ENCODE assay signal across 12 cellular contexts in genomic region chr4:10105421-10105820, GRCh38. TPM values are rescaled to one million over a fixed set of nuclear protein-coding genes. Genes with fewer than 3 reads are reported as not detected.
DNase-seq lines count a peak whose midpoint lies in the region; ATAC-seq, FAIRE-seq and TF ChIP-seq lines count a peak whose summit lies in the region.
"Had no signal": no experiment of that assay in that cellular context is flagged by ENCODE, and none has a peak within 500 bp of the region (broad histone marks: within the 10 kb centered on the region; RNA-seq: fewer than 3 reads in every experiment).

No MANE protein-coding gene starts in this region.

- no peak for TF ChIP-seq CTCF in heart left ventricle (IDR thresholded peaks at IDR 0.05)
- no peak for TF ChIP-seq CTCF in bronchial epithelial cell (IDR thresholded peaks at IDR 0.05; ENCODE audit: insufficient read depth, low read length, severe bottlenecking)
- TF ChIP-seq CTCF in natural killer cell (IDR thresholded peaks at IDR 0.05): no peak
- TF ChIP-seq CTCF in uterus (IDR thresholded peaks at IDR 0.05): no peak

- no peaks in the 10 kb centered on the region for H3K27me3 Mint-ChIP-seq in natural killer cell (ENCODE audit: low read depth in 2 of 2)

- H3K27ac ChIP-seq in heart left ventricle (peak overlapping the region in 11 of 12 donors; percentile 47 to 82 (median 76)), uterus (peak overlapping the region; percentile 94 to 95)

- DNase-seq in heart left ventricle (no peak), Right ventricle myocardium inferior (ENCODE audit: missing footprints) (no peak), bronchial epithelial cell (ENCODE audit: low read depth) (peak; percentile 65), natural killer cell (no peak), uterus (no peak), 8988T (no peak), H4 (ENCODE audit: low spot score) (no peak)
- DNase-seq: activated CD4-positive, CD25-positive, alpha-beta regulatory T cell treated with anti-CD3 and anti-CD28 coated beads, Interleukin-2, amount 50 U/mL, for 72 hours; caudate nucleus; hippocampal formation had no signal

- no peak overlapping the region for H3K4me3 ChIP-seq in heart left ventricle
- no peak overlapping the region for H3K4me3 ChIP-seq in bronchial epithelial cell (ENCODE audit: low read depth, low read length)
- peak overlapping the region in 1 of 2 donors; percentile 31 for H3K4me3 ChIP-seq in uterus

- peak overlapping the region; percentile 70 for H3K4me3 Mint-ChIP-seq in natural killer cell
- H3K4me3 Mint-ChIP-seq: neural crest cell had no signal

- no peaks in the 10 kb centered on the region for H3K9me3 Mint-ChIP-seq in natural killer cell
- H3K9me3 Mint-ChIP-seq: neural crest cell had no signal

- H3K27me3 ChIP-seq in heart left ventricle (no peaks in the 10 kb centered on the region), bronchial epithelial cell (ENCODE audit: control insufficient read depth, insufficient read depth, low read length) (no peaks in the 10 kb centered on the region), uterus (no peaks in the 10 kb centered on the region)

- intact Hi-C loops in heart left ventricle (cut with DNase I): no loop called here
- intact Hi-C loops in Right ventricle myocardium inferior (cut with DNase I): no loop called here
- intact Hi-C loops in natural killer cell (cut with micrococcal nuclease): no loop called here
- intact Hi-C loops in uterus (cut with DNase I; ENCODE audit: low total_unique reads): no loop called here

- H3K4me1 ChIP-seq in heart left ventricle (peaks cover 30 to 100% (median 94%) of the 10 kb centered on the region in 12 donors), uterus (peaks cover 18 to 52% of the 10 kb centered on the region in 2 donors)

- H3K9me3 ChIP-seq in heart left ventricle: no peaks in the 10 kb centered on the region
- H3K9me3 ChIP-seq in uterus: no peaks in the 10 kb centered on the region

- ATAC-seq in heart left ventricle (no peak), Right ventricle myocardium inferior (no peak), natural killer cell (no peak), HG02763 (IDR thresholded peaks at IDR 0.05; ENCODE audit: unreplicated experiment) (no peak)

- peaks cover 0 to 73% (median 22%) of the 10 kb centered on the region in 9 donors for H3K36me3 ChIP-seq in heart left ventricle
- H3K36me3 ChIP-seq in bronchial epithelial cell (ENCODE audit: control insufficient read depth, insufficient read depth, low read length): peaks cover 25% of the 10 kb centered on the region
- H3K36me3 ChIP-seq in uterus: no peaks in the 10 kb centered on the region

- peak overlapping the region; percentile 82 to 99 for H3K27ac Mint-ChIP-seq in natural killer cell

- H3K36me3 Mint-ChIP-seq in natural killer cell: no peaks in the 10 kb centered on the region

- TF ChIP-seq POLR2A in heart left ventricle (IDR thresholded peaks at IDR 0.05): no peak
- no peak for TF ChIP-seq POLR2A in uterus (IDR thresholded peaks at IDR 0.05)

- H3K4me1 Mint-ChIP-seq in natural killer cell: peaks cover 91 to 99% of the 10 kb centered on the region in 2 donors

- WGBS in heart left ventricle, 4 donors: 75 to 94% (median 88%) methylated on average over 4 of the region's 4 CpGs

- FAIRE-seq in bronchial epithelial cell (lab: Jason Lieb, UNC): no peak

RNA-seq across cellular contexts. Expression of gene WDR1, which starts 11.2 kb away (rescaled TPM):
- total RNA-seq in heart left ventricle (100 to 1,000 TPM; 113 to 299 (median 185) TPM), Right ventricle myocardium inferior (210 TPM), bronchial epithelial cell (290 and 315 TPM in 2 replicates), natural killer cell (100 to 1,000 TPM; 411 to 477 (median 468) TPM), uterus (100 to 1,000 TPM; 161 to 517 (median 173) TPM)
- 100 to 1,000 TPM in 1 of 2 donors, 10 to 100 TPM in 1; 76.1 to 279 TPM for polyA plus RNA-seq in heart left ventricle
- 189 and 209 TPM in 2 replicates for total RNA-seq in H4 (2014; rRNA removed; shearing (Covaris generic))
